ENCODE assay signal across 8 cellular contexts in genomic region chr6:108114861-108115597, GRCh38. TPM values are rescaled to one million over a fixed set of nuclear protein-coding genes. Genes with fewer than 3 reads are reported as not detected.
DNase-seq lines count a peak whose midpoint lies in the region; ATAC-seq and TF ChIP-seq lines count a peak whose summit lies in the region.

No MANE protein-coding gene starts in this region.

- H3K9me3 Mint-ChIP-seq in naive thymus-derived CD4-positive, alpha-beta T cell = peaks cover 0 to 5% (median 0%) of the 10 kb centered on the region in 11 donors

- H3K27me3 Mint-ChIP-seq in naive thymus-derived CD4-positive, alpha-beta T cell = peaks cover 75 to 91% (median 82%) of the 10 kb centered on the region in 5 donors

- no peak overlapping the region for H3K27ac ChIP-seq in esophagus muscularis mucosa (replicated peaks in 1 of 4)
- H3K27ac ChIP-seq in naive thymus-derived CD4-positive, alpha-beta T cell (ENCODE audit: low read depth, low read length) = no peak overlapping the region

- H3K4me1 Mint-ChIP-seq in naive thymus-derived CD4-positive, alpha-beta T cell = peaks cover 34 to 53% (median 46%) of the 10 kb centered on the region in 7 donors

- peaks cover 0 to 5% (median 0%) of the 10 kb centered on the region in 5 donors for H3K36me3 Mint-ChIP-seq in naive thymus-derived CD4-positive, alpha-beta T cell

- TF ChIP-seq CTCF in AG09319 (IDR thresholded peaks at IDR 0.05; ENCODE audit: low read depth, low read length) (peak; percentile 5), WI38 (IDR thresholded peaks at IDR 0.05; ENCODE audit: low read depth, low read length) (no peak), esophagus muscularis mucosa (IDR thresholded peaks at IDR 0.05) (no peak), GM20000 (IDR thresholded peaks at IDR 0.05; ENCODE audit: extremely low read depth, missing control alignments) (no peak)

- H3K36me3 ChIP-seq in esophagus muscularis mucosa = no peaks in the 10 kb centered on the region
- H3K36me3 ChIP-seq in naive thymus-derived CD4-positive, alpha-beta T cell (ENCODE audit: control insufficient read depth in 2 of 3, insufficient read depth in 3 of 3, low read length in 3 of 3) = no peaks in the 10 kb centered on the region

- H3K4me3 ChIP-seq in WI38 (ENCODE audit: low read depth, low read length) = peak overlapping the region; percentile 40
- H3K4me3 ChIP-seq in esophagus muscularis mucosa = peak overlapping the region; percentile 43 to 59 (median 44)
- H3K4me3 ChIP-seq in naive thymus-derived CD4-positive, alpha-beta T cell (ENCODE audit: low read length) = no peak overlapping the region

- peak; percentile 25 for ATAC-seq in naive thymus-derived CD4-positive, alpha-beta T cell
- ATAC-seq in HG03108 (IDR thresholded peaks at IDR 0.05; ENCODE audit: unreplicated experiment) = no peak

- no peaks in the 10 kb centered on the region for H3K9me3 ChIP-seq in esophagus muscularis mucosa
- H3K9me3 ChIP-seq in naive thymus-derived CD4-positive, alpha-beta T cell (ENCODE audit: control insufficient read depth in 2 of 3, low read length in 3 of 3) = no peaks in the 10 kb centered on the region

- DNase-seq in AG09319 (ENCODE audit: extremely low read depth, low read depth) (peak; percentile 19), HT-29 (ENCODE audit: low spot score) (peak; percentile 32), esophagus muscularis mucosa (ENCODE audit: extremely low spot score) (no peak), HPDE6-E6E7 (ENCODE audit: extremely low spot score) (no peak), GM20000 (ENCODE audit: low spot score) (no peak)
- peak in 3 of 9 donors; percentile 9 to 54 (median 24) for DNase-seq in naive thymus-derived CD4-positive, alpha-beta T cell

- TF ChIP-seq EP300 in esophagus muscularis mucosa (IDR thresholded peaks at IDR 0.05) = no peak

- intact Hi-C loops in esophagus muscularis mucosa (cut with DNase I) = loop anchor here (5.0 to 10.0 kb wide), 2 partner anchors 380 to 412 kb away; no protein-coding TSS in a partner anchor
- intact Hi-C loops in naive thymus-derived CD4-positive, alpha-beta T cell (cut with micrococcal nuclease) = loop anchor here (1.0 to 10.0 kb wide), 4 partner anchors 56 to 957 kb away; no protein-coding TSS in a partner anchor

- peaks cover 47 to 65% (median 57%) of the 10 kb centered on the region in 4 donors for H3K4me1 ChIP-seq in esophagus muscularis mucosa
- H3K4me1 ChIP-seq in naive thymus-derived CD4-positive, alpha-beta T cell (ENCODE audit: control insufficient read depth in 2 of 2, insufficient read depth in 2 of 2, low read length in 2 of 2) = peaks cover 17 to 40% of the 10 kb centered on the region in 2 donors

- no peak for TF ChIP-seq POLR2A in esophagus muscularis mucosa (IDR thresholded peaks at IDR 0.05; ENCODE audit: low read depth)

- H3K27me3 ChIP-seq in esophagus muscularis mucosa = peaks cover 13 to 80% (median 53%) of the 10 kb centered on the region in 4 donors
- H3K27me3 ChIP-seq in naive thymus-derived CD4-positive, alpha-beta T cell (ENCODE audit: control insufficient read depth in 2 of 2, insufficient read depth in 2 of 2, low read length in 2 of 2) = peaks cover 8 to 28% of the 10 kb centered on the region in 2 donors

- 4% methylated on average over 44 of the region's 49 CpGs for WGBS in esophagus muscularis mucosa

- peak overlapping the region; percentile 51 to 99 (median 74) for H3K4me3 Mint-ChIP-seq in naive thymus-derived CD4-positive, alpha-beta T cell

- CTCF ChIA-PET in naive thymus-derived CD4-positive, alpha-beta T cell (lab: Charles Lee) = interaction anchor here (0.6 kb wide), 1 partner anchor 700 kb away, joined by 3 read pairs; no protein-coding TSS in a partner anchor

- peak overlapping the region in 1 of 9 donors; percentile 69 for H3K27ac Mint-ChIP-seq in naive thymus-derived CD4-positive, alpha-beta T cell

- POLR2A ChIA-PET in naive thymus-derived CD4-positive, alpha-beta T cell (lab: Charles Lee) = no interaction called here

RNA-seq across cellular contexts. Expression of gene OSTM1, which starts 40.5 kb away (rescaled TPM):
- 18.2 and 21.2 TPM in 2 replicates for total RNA-seq in HT-29 (2014; rRNA removed; shearing (Covaris generic))
- 10 to 100 TPM; 48.2 to 74.4 (median 61.2) TPM for total RNA-seq in esophagus muscularis mucosa
- 10 to 100 TPM; 25.0 to 48.9 (median 36.7) TPM for total RNA-seq in naive thymus-derived CD4-positive, alpha-beta T cell
- 10 to 100 TPM; 26.0 to 30.9 TPM for polyA plus RNA-seq in naive thymus-derived CD4-positive, alpha-beta T cell

RNA-seq across cellular contexts. Expression of gene NR2E1, which starts 50.8 kb away (rescaled TPM):
- not detected in 2 replicates for total RNA-seq in HT-29 (2014; rRNA removed; shearing (Covaris generic))
- not detected for total RNA-seq in esophagus muscularis mucosa
- total RNA-seq in naive thymus-derived CD4-positive, alpha-beta T cell = not detected
- not detected for polyA plus RNA-seq in naive thymus-derived CD4-positive, alpha-beta T cell

Comparison
In these comparisons a context has a peak if more than half of its experiments do, and no peak if none do; other contexts are left out.
1. DNase-seq: peak in AG09319 (single experiment) and HT-29 (single experiment); none in esophagus muscularis mucosa (single experiment), HPDE6-E6E7 (single experiment) and GM20000 (single experiment).